ENCODE assay signal across 8 cellular contexts in the genomic region with DNA sequence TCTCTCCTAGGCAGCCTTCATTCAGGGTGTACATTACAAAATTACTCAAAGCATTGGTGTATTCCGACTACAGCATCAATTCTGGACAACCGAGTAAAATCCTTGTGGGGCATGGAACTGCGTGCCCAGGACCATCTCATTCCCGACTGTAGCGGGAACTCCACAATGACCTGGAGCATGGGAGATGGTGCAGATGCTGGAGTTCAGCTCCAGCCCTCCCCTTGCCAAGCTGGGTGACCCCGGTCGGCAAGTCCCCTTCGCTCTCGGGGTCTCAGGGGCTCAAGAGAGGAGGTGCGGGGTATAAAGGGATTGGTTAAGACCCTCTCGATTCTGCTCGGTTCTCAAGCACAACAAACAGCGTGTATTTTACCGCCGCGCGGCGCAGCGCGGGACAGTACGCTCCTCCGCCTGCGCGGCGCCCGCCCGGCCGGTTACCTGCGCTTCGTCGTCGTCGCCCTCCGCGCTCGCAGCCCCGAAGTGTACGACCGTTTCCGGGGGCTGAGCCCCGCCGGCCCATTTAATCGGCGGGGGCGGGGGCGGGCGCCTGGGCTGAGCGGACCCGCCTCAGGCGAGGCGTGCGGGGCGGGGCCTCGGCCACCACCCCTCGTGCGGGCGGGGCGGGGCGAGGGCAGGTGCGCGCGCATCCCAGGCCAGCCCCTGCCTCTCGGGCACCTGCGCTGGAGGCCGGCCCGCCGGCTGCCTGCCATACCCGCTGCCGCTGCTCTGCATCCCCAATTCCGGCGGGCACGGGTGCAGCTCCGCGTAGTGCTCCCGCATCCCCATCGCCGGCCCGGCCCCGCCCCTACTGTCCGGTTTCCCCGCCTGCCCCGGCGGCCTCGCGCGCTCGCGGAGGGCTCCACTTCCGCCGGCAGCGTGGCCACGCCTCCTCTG. TPM values are rescaled to one million over a fixed set of nuclear protein-coding genes. Genes with fewer than 3 reads are reported as not detected.
A peak's percentile ranks its signal among the peaks of the same experiment; 100 is the strongest.
DNase-seq lines count a peak whose midpoint lies in the region; ATAC-seq and TF ChIP-seq lines count a peak whose summit lies in the region.

A gene (minus strand): TSS at position 493 of the 891 bp plus-strand sequence. CDS start 691 bp downstream, outside the sequence.

- H3K27ac ChIP-seq in iPS-18a (ENCODE audit: low read length), result peak within 1 kb of the TSS; percentile 16
- H3K27ac ChIP-seq in smooth muscle cell (ENCODE audit: low read depth), result peak within 1 kb of the TSS; percentile 91

- ATAC-seq in HG02571 (IDR thresholded peaks at IDR 0.05; ENCODE audit: unreplicated experiment), result peak; percentile 38

- H3F3A ChIP-seq in smooth muscle cell (ENCODE audit: low read depth), result no peaks in the 10 kb centered on the region

- WGBS in smooth muscle cell (ENCODE audit: low lambda C conversion rate), result 42% methylated on average over 39 of the region's 92 CpGs

- DNase-seq in NCI-H1092 (lab: John Stamatoyannopoulos, UW), result peak; percentile 69
- peak; percentile 70 for DNase-seq in T-helper 22 cell (ENCODE audit: low read depth)
- DNase-seq in astrocyte of the spinal cord (ENCODE audit: low read depth, low spot score), result peak; percentile 66
- DNase-seq in smooth muscle cell (lab: John Stamatoyannopoulos, UW; ENCODE audit: unreplicated experiment), result peak; percentile 76
- no peak for DNase-seq in foreskin melanocyte

- peak within 1 kb of the TSS; percentile 80 for H3K4me2 ChIP-seq in smooth muscle cell

- H3K9ac ChIP-seq in iPS-18a (ENCODE audit: low read length) (peak within 1 kb of the TSS; percentile 74), smooth muscle cell (ENCODE audit: low read depth) (peak within 1 kb of the TSS; percentile 93)

- peaks cover 33% of the 10 kb centered on the region for H3K79me2 ChIP-seq in smooth muscle cell (ENCODE audit: low read depth)

- peak; percentile 85 for TF ChIP-seq POLR2A in GM15510 (IDR thresholded peaks at IDR 0.05; ENCODE audit: borderline replicate concordance, extremely low read depth, insufficient read length)

- TF ChIP-seq CTCF in astrocyte of the spinal cord (IDR thresholded peaks at IDR 0.05; ENCODE audit: low read depth, low read length), result no peak
- no peak for TF ChIP-seq CTCF in smooth muscle cell (IDR thresholded peaks at IDR 0.05; ENCODE audit: borderline replicate concordance, insufficient read depth, poor library complexity, severe bottlenecking)

- H3K36me3 ChIP-seq in iPS-18a (ENCODE audit: control insufficient read depth, low read depth, low read length), result peaks cover 7% of the 10 kb centered on the region
- H3K36me3 ChIP-seq in smooth muscle cell (ENCODE audit: low read depth), result no peaks in the 10 kb centered on the region

- in situ Hi-C loops in astrocyte of the spinal cord (cut with HindIII; ENCODE audit: low sequenced_read_pairs), result no loop called here

- H3K27me3 ChIP-seq in iPS-18a (ENCODE audit: control insufficient read depth, insufficient read depth, low read length) (no peaks in the 10 kb centered on the region), smooth muscle cell (ENCODE audit: low read depth) (no peaks in the 10 kb centered on the region)

- no peaks in the 10 kb centered on the region for H4K20me1 ChIP-seq in smooth muscle cell (ENCODE audit: low read depth)

- peaks cover 6% of the 10 kb centered on the region for H3K9me3 ChIP-seq in iPS-18a (ENCODE audit: control insufficient read depth, low read depth, low read length)
- H3K9me3 ChIP-seq in smooth muscle cell (replicated peaks; ENCODE audit: low read depth), result no peaks in the 10 kb centered on the region

- H2AFZ ChIP-seq in smooth muscle cell (ENCODE audit: low read depth), result peak within 1 kb of the TSS; percentile 74

- H3K4me3 ChIP-seq in astrocyte of the spinal cord (ENCODE audit: low read depth, low read length) (peak within 1 kb of the TSS; percentile 74), iPS-18a (ENCODE audit: low read length) (peak within 1 kb of the TSS; percentile 94), smooth muscle cell (peak within 1 kb of the TSS; percentile 71)

- H3K4me1 ChIP-seq in iPS-18a (ENCODE audit: control insufficient read depth, low read depth, low read length), result no peaks in the 10 kb centered on the region
- H3K4me1 ChIP-seq in smooth muscle cell (ENCODE audit: low read depth), result no peaks in the 10 kb centered on the region

RNA-seq across cellular contexts. Expression of the gene that starts here (rescaled TPM):
- total RNA-seq in smooth muscle cell, result 32.9 and 37.9 TPM in 2 replicates
- 12.9 and 13.5 TPM in 2 replicates for polyA plus RNA-seq in smooth muscle cell
